Comparison of ENCODE assay signal across 22 cellular contexts in genomic region chr20:41776450-41776849, GRCh38.
"Had no signal": no experiment of that assay in that cellular context is flagged by ENCODE, and none has a peak within 500 bp of the region (broad histone marks: within the 10 kb centered on the region; RNA-seq: fewer than 3 reads in every experiment).

No MANE protein-coding gene starts in this region.

- H3K36me3 ChIP-seq: adrenal gland, gastroesophageal sphincter, right lobe of liver, transverse colon had no signal

- DNase-seq: activated CD4-positive, alpha-beta T cell treated with anti-CD3 and anti-CD28 coated beads for 4 hours; activated CD4-positive, alpha-beta T cell treated with anti-CD3 and anti-CD28 coated beads, Interleukin-2, amount 50 U/mL, for 48 hours; activated CD8-positive, alpha-beta memory T cell treated with anti-CD3 and anti-CD28 coated beads for 24 hours; activated effector memory CD4-positive, alpha-beta T cell treated with anti-CD3 and anti-CD28 coated beads, Interleukin-2, amount 50 U/mL, for 16 hours; activated naive CD4-positive, alpha-beta T cell treated with anti-CD3 and anti-CD28 coated beads for 36 hours; activated naive CD8-positive, alpha-beta T cell treated with anti-CD3 and anti-CD28 coated beads for 36 hours; adrenal gland; aorta; dorsolateral prefrontal cortex; effector memory CD4-positive, alpha-beta T cell; hippocampal formation; kidney; left colon; midbrain; naive thymus-derived CD8-positive, alpha-beta T cell; right lobe of liver; stimulated activated CD4-positive, alpha-beta T cell treated with anti-CD3 and anti-CD28 coated beads, Interleukin-2, amount 100 ng/mL, for 48 hours; stimulated activated naive CD8-positive, alpha-beta T cell treated with anti-CD3 and anti-CD28 coated beads, Interleukin-15, Interleukin-2, amounts not matched to agents 100 U/mL and 50 U/mL, for 24 hours; testis; transverse colon had no signal

- H3K27ac ChIP-seq: adrenal gland, coronary artery, dorsolateral prefrontal cortex, gastroesophageal sphincter, right lobe of liver, testis, transverse colon had no signal

- H3K4me1 ChIP-seq: adrenal gland, gastroesophageal sphincter, right lobe of liver, testis, transverse colon had no signal

- H3K9me3 ChIP-seq: adrenal gland, right lobe of liver, testis, transverse colon had no signal

- H3K27me3 ChIP-seq: right lobe of liver, testis, transverse colon had no signal

- H3K4me3 ChIP-seq: adrenal gland, coronary artery, dorsolateral prefrontal cortex, gastroesophageal sphincter, right lobe of liver, testis, transverse colon had no signal
